9 cellular contexts compared by ENCODE assay signal in the genomic region with DNA sequence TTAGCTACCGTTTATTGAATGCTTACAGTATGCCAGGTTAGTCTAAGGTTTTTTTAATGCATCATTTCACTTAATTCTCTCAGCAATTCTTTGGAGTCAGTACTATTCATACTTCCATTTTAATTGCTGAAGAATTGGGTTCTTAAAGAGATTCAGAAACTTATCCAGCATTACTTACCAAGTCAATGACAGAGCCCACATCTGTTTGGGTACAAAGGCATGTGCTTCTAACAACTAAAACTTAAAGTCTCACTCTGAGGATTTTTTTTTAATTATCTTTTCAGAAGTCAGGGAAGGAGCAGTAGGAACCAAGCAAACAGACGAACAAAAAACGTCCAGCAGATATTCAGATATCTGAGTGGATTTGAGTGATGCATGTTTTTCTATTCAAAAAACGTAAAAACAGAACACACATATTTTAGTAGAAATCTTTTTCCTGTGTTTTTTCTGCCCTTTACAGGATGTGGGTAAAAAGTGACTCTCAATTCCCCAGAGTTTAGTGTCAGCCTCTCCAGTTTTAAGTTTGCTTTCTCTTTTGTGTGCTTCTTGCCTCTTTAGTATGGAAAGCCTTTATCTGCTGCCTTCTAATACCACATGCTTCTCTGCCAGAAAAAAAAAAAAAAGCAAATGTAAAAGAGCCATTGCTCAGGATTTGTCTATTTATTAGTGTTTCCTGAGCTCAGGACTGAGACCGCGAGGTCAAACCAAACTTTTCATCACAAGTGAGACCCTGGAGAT.
DNase-seq lines count a peak whose midpoint lies in the region; ATAC-seq and TF ChIP-seq lines count a peak whose summit lies in the region.
"Had no signal": no experiment of that assay in that cellular context is flagged by ENCODE, and none has a peak within 500 bp of the region (broad histone marks: within the 10 kb centered on the region; RNA-seq: fewer than 3 reads in every experiment).

No MANE protein-coding gene starts in this region.

- TF ChIP-seq POLR2A in erythroblast (IDR thresholded peaks at IDR 0.05; ENCODE audit: low read length) = no peak

- peak overlapping the region; percentile 67 for H2AFZ ChIP-seq in neuron (ENCODE audit: low read depth, low read length)
- H2AFZ ChIP-seq in GM23248 = no peak overlapping the region

- no peaks in the 10 kb centered on the region for H3F3A ChIP-seq in GM23248 (ENCODE audit: insufficient read depth)

- WGBS in GM23248 (ENCODE audit: low coverage in 1 of 2, low lambda C conversion rate in 2 of 2, missing lambda C conversion rate in 2 of 2), 2 experiments = 26 to 29% methylated on average over 6 of the region's 6 CpGs

- no peak overlapping the region for H3K4me3 ChIP-seq in neuron (ENCODE audit: low read length)
- H3K4me3 ChIP-seq in GM23248 = no peak overlapping the region

- H3K27me3 Mint-ChIP-seq in activated CD4-positive, alpha-beta memory T cell treated with anti-CD3 and anti-CD28 coated beads, Interleukin-2, amount 10 ng/mL, durations not matched to agents 7 days and 5 days = no peaks in the 10 kb centered on the region

- no peak overlapping the region for H3K9ac ChIP-seq in GM23248

- H3K4me3 Mint-ChIP-seq in activated CD4-positive, alpha-beta memory T cell treated with anti-CD3 and anti-CD28 coated beads, Interleukin-2, amount 10 ng/mL, durations not matched to agents 7 days and 5 days = peak overlapping the region; percentile 52

- in situ Hi-C loops in GM23248 (cut with MboI) = no loop called here

- no peaks in the 10 kb centered on the region for H3K36me3 Mint-ChIP-seq in activated CD4-positive, alpha-beta memory T cell treated with anti-CD3 and anti-CD28 coated beads, Interleukin-2, amount 10 ng/mL, durations not matched to agents 7 days and 5 days (ENCODE audit: low read depth)

- ATAC-seq in GM19025 (IDR thresholded peaks at IDR 0.05; ENCODE audit: low read depth, unreplicated experiment) (peak; percentile 88), HG02840 (IDR thresholded peaks at IDR 0.05; ENCODE audit: low FRiP score, unreplicated experiment) (peak; percentile 87)

- no peak overlapping the region for H3K4me2 ChIP-seq in GM23248 (ENCODE audit: unreplicated experiment)

- H3K27ac Mint-ChIP-seq in activated CD4-positive, alpha-beta memory T cell treated with anti-CD3 and anti-CD28 coated beads, Interleukin-2, amount 10 ng/mL, durations not matched to agents 7 days and 5 days = peak overlapping the region; percentile 88

- H3K9me3 ChIP-seq in neuron (ENCODE audit: low read length) (no peaks in the 10 kb centered on the region), GM23248 (ENCODE audit: low read depth) (no peaks in the 10 kb centered on the region)

- H3K36me3 ChIP-seq in neuron (ENCODE audit: insufficient read depth, low read length) = no peaks in the 10 kb centered on the region
- no peaks in the 10 kb centered on the region for H3K36me3 ChIP-seq in GM23248 (ENCODE audit: low read depth)

- no peaks in the 10 kb centered on the region for H3K79me2 ChIP-seq in GM23248 (ENCODE audit: insufficient read depth)

- POLR2A ChIA-PET in activated CD4-positive, alpha-beta memory T cell treated with anti-CD3 and anti-CD28 coated beads, Interleukin-2, amount 10 ng/mL, durations not matched to agents 7 days and 5 days (lab: Charles Lee) = interaction anchor here (0.6 to 1.4 kb wide), 4 partner anchors 79 to 272 kb away, joined by 3 to 5 read pairs (median 4); partner anchors contain the start of gene FXN

- H3K4me1 ChIP-seq in neuron (ENCODE audit: insufficient read depth, low read length) = peaks cover 28% of the 10 kb centered on the region
- no peaks in the 10 kb centered on the region for H3K4me1 ChIP-seq in GM23248 (ENCODE audit: insufficient read depth)

- no peaks in the 10 kb centered on the region for H3K9me2 ChIP-seq in GM23248 (ENCODE audit: insufficient read depth)

- no peaks in the 10 kb centered on the region for H4K20me1 ChIP-seq in GM23248 (ENCODE audit: insufficient read depth)

- no peaks in the 10 kb centered on the region for H3K9me3 Mint-ChIP-seq in activated CD4-positive, alpha-beta memory T cell treated with anti-CD3 and anti-CD28 coated beads, Interleukin-2, amount 10 ng/mL, durations not matched to agents 7 days and 5 days

- CTCF ChIA-PET in activated CD4-positive, alpha-beta memory T cell treated with anti-CD3 and anti-CD28 coated beads, Interleukin-2, amount 10 ng/mL, durations not matched to agents 7 days and 5 days (lab: Charles Lee) = interaction anchor here (0.8 to 2.2 kb wide), 4 partner anchors 78 to 309 kb away, joined by 3 to 6 read pairs (median 3); no protein-coding TSS in a partner anchor

- no peak for DNase-seq in activated CD4-positive, alpha-beta memory T cell treated with anti-CD3 and anti-CD28 coated beads, Interleukin-2, amount 10 ng/mL, durations not matched to agents 7 days and 5 days
- no peak for DNase-seq in NCI-H2171 treated with DMSO at 0.1 percent for 48 hours (lab: John Stamatoyannopoulos, UW)
- DNase-seq in GM23248 = no peak
- DNase-seq in erythroblast (lab: John Stamatoyannopoulos, UW) = no peak
- no peak for DNase-seq in GF-D8 (lab: John Stamatoyannopoulos, UW)
- DNase-seq: IMR-90 had no signal

- H3K4me1 Mint-ChIP-seq in activated CD4-positive, alpha-beta memory T cell treated with anti-CD3 and anti-CD28 coated beads, Interleukin-2, amount 10 ng/mL, durations not matched to agents 7 days and 5 days = peaks cover 48% of the 10 kb centered on the region

- no peaks in the 10 kb centered on the region for H3K27me3 ChIP-seq in neuron (ENCODE audit: insufficient read depth, low read length)
- 0 out of 2 replicates have a peak, but pooled peaks cover 6% of the 10 kb centered on the region for H3K27me3 ChIP-seq in GM23248 (replicated peaks; ENCODE audit: insufficient read depth)

- no peak overlapping the region for H3K27ac ChIP-seq in GM23248
